27 cellular contexts compared by ENCODE assay signal in the genomic region with DNA sequence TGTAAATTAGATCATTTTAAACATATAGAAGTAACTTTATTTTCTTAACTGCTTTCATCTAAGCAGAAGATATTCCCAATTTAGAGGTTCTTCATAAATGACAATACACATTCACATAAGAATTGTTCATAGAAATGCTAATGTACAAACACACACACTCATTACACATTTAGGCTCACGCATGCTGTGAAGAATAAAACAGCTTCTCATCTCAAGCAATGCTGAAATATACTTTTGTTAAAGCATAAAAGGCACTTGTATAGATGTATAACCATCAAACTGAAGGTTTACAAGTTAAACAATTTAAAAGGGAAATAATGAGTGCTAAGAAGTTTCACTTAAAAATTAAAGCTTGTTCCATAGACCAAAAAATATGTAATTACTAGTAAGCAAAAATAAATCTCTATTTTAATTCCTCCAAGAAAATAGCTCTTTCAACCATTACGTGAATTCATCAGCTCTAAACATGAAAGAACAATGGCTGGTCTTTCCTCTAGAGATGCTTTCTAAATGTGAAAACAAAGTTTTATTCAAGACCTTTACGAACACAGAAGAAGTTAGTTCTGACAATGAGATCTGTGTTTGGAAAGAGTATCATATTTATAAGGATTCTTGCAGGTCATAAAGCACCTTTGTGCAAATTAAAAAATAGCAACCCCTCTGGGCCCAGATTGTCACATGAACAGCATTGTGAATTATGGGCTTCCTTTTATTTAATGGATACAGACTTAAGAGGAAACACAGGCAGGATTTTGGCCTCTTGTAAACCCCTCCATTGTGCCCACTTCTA. TPM values are rescaled to one million over a fixed set of nuclear protein-coding genes. Genes with fewer than 3 reads are reported as not detected.
A peak's percentile ranks its signal among the peaks of the same experiment; 100 is the strongest.
DNase-seq lines count a peak whose midpoint lies in the region; TF ChIP-seq lines count a peak whose summit lies in the region.
"Had no signal": no experiment of that assay in that cellular context is flagged by ENCODE, and none has a peak within 500 bp of the region (broad histone marks: within the 10 kb centered on the region; RNA-seq: fewer than 3 reads in every experiment).

No MANE protein-coding gene starts in this region.

- H3K36me3 Mint-ChIP-seq in endodermal cell (ENCODE audit: low read depth) = no peaks in the 10 kb centered on the region
- H3K36me3 Mint-ChIP-seq: CD14-positive monocyte; CD8-positive, alpha-beta memory T cell had no signal

- H3K9ac ChIP-seq in HUES48 (ENCODE audit: low read depth, low read length) = no peak overlapping the region
- no peak overlapping the region for H3K9ac ChIP-seq in endodermal cell (ENCODE audit: extremely low read depth, low read length, poor library complexity, severe bottlenecking)
- H3K9ac ChIP-seq: BLaER1 treated with 17β-estradiol and CSF1 and Interleukin-3, amounts not matched to agents 10 nM and 100 nM had no signal

- H3K9me3 Mint-ChIP-seq in endodermal cell = peaks cover 7% of the 10 kb centered on the region
- H3K9me3 Mint-ChIP-seq: H9 had no signal

- no peaks in the 10 kb centered on the region for H3K36me3 ChIP-seq in HUES48 (ENCODE audit: control insufficient read depth, insufficient read depth, low read length)
- H3K36me3 ChIP-seq in endodermal cell (ENCODE audit: control insufficient read depth, insufficient read depth, low read length) = no peaks in the 10 kb centered on the region
- H3K36me3 ChIP-seq: BE2C; BLaER1 treated with 17β-estradiol and CSF1 and Interleukin-3, amounts not matched to agents 10 nM and 100 nM had no signal

- 90% methylated on average over 3 of the region's 3 CpGs; no CpG with 5 or more reads in 1 of the 2 experiments for WGBS in endodermal cell (ENCODE audit: insufficient coverage in 1 of 2, insufficient read length in 1 of 2), 2 experiments

- no peaks in the 10 kb centered on the region for H3K4me1 Mint-ChIP-seq in endodermal cell
- H3K4me1 Mint-ChIP-seq: CD14-positive monocyte; CD8-positive, alpha-beta memory T cell had no signal

- no peak overlapping the region for H3K4me3 ChIP-seq in HUES48 (ENCODE audit: low read depth, low read length)
- no peak overlapping the region for H3K4me3 ChIP-seq in endodermal cell (ENCODE audit: low read length)
- H3K4me3 ChIP-seq: A549; BLaER1 treated with 17β-estradiol and CSF1 and Interleukin-3, amounts not matched to agents 10 nM and 100 nM; GM23338 had no signal

- TF ChIP-seq CTCF in endodermal cell (conservative IDR thresholded peaks at IDR 0.05) = no peak

- H3K4me3 Mint-ChIP-seq in endodermal cell = no peak overlapping the region
- H3K4me3 Mint-ChIP-seq: CD14-positive monocyte; CD4-positive, alpha-beta T cell; CD8-positive, alpha-beta memory T cell; GM23338; H9; HFFc6 had no signal

- no peak overlapping the region for H3K27ac Mint-ChIP-seq in endodermal cell
- H3K27ac Mint-ChIP-seq: CD14-positive monocyte; CD4-positive, alpha-beta T cell; CD8-positive, alpha-beta memory T cell; GM23338; H9; HFFc6 had no signal

- no peaks in the 10 kb centered on the region for H3K27me3 ChIP-seq in HUES48 (ENCODE audit: control insufficient read depth, insufficient read depth, low read length)
- H3K27me3 ChIP-seq in endodermal cell (ENCODE audit: control insufficient read depth, insufficient read depth, low read length, poor library complexity, severe bottlenecking) = no peaks in the 10 kb centered on the region
- H3K27me3 ChIP-seq: BE2C; BLaER1 treated with 17β-estradiol and CSF1 and Interleukin-3, amounts not matched to agents 10 nM and 100 nM had no signal

- no peaks in the 10 kb centered on the region for H3K9me3 ChIP-seq in HUES48 (ENCODE audit: control insufficient read depth, insufficient read depth, low read length)
- H3K9me3 ChIP-seq in endodermal cell (ENCODE audit: control insufficient read depth, low read length) = no peaks in the 10 kb centered on the region
- H3K9me3 ChIP-seq: A549, BE2C had no signal

- H3K4me1 ChIP-seq in HUES48 (ENCODE audit: control insufficient read depth, insufficient read depth, low read length) (peaks cover 13% of the 10 kb centered on the region), endodermal cell (ENCODE audit: control insufficient read depth, insufficient read depth, low read length) (no peaks in the 10 kb centered on the region)
- H3K4me1 ChIP-seq: A549; BE2C; BLaER1 treated with 17β-estradiol and CSF1 and Interleukin-3, amounts not matched to agents 10 nM and 100 nM had no signal

- peaks cover 8% of the 10 kb centered on the region for H3K27me3 Mint-ChIP-seq in endodermal cell (ENCODE audit: insufficient read depth)
- H3K27me3 Mint-ChIP-seq: CD4-positive, alpha-beta T cell had no signal

- H3K27ac ChIP-seq in HUES48 (ENCODE audit: low read depth, low read length) (peak overlapping the region; percentile 32), endodermal cell (ENCODE audit: low read depth, low read length) (peak overlapping the region; percentile 74)
- H3K27ac ChIP-seq: A549; BLaER1 treated with 17β-estradiol and CSF1 and Interleukin-3, amounts not matched to agents 10 nM and 100 nM had no signal

- DNase-seq in COLO829 (ENCODE audit: low spot score) = peak; percentile 59
- DNase-seq in endodermal cell = no peak
- peak; percentile 16 for DNase-seq in pons (ENCODE audit: low spot score)
- DNase-seq in HuH-7 (ENCODE audit: low spot score) = no peak
- no peak for DNase-seq in NAMALWA (ENCODE audit: low spot score)
- no peak for DNase-seq in NCI-H1417 treated with DMSO at 0.1 percent for 48 hours (lab: John Stamatoyannopoulos, UW)
- DNase-seq: 8988T; ACHN; AML-193; BE2C; Calu3; CD4-positive, alpha-beta T cell; CD8-positive, alpha-beta memory T cell; COR-L47; DMS53; DMS79 treated with DMSO at 0.1 percent for 48 hours; GF-D8; H9; HFFc6 had no signal

RNA-seq across cellular contexts. Expression of a gene that starts 17.9 kb away (rescaled TPM):
- not detected for total RNA-seq in endodermal cell
- polyA plus RNA-seq in endodermal cell (2013, experiment 1 of 2) = not detected
- polyA plus RNA-seq in endodermal cell (2013, experiment 2 of 2) = not detected
- total RNA-seq: Calu3; CD4-positive, alpha-beta T cell; CD8-positive, alpha-beta memory T cell; Daoy; G401; GM23338; H4; H9; HFFc6 had no signal
- polyA plus RNA-seq: A549; CD14-positive monocyte; CD8-positive, alpha-beta memory T cell; GM23338 had no signal

Comparison
In these comparisons a context has a peak if more than half of its experiments do, and no peak if none do; other contexts are left out.
1. DNase-seq: peak in COLO829 (single experiment) and pons (single experiment); none in endodermal cell (single experiment), HuH-7 (single experiment), NAMALWA (single experiment) and NCI-H1417 treated with DMSO at 0.1 percent for 48 hours (single experiment).